In the genomic region with DNA sequence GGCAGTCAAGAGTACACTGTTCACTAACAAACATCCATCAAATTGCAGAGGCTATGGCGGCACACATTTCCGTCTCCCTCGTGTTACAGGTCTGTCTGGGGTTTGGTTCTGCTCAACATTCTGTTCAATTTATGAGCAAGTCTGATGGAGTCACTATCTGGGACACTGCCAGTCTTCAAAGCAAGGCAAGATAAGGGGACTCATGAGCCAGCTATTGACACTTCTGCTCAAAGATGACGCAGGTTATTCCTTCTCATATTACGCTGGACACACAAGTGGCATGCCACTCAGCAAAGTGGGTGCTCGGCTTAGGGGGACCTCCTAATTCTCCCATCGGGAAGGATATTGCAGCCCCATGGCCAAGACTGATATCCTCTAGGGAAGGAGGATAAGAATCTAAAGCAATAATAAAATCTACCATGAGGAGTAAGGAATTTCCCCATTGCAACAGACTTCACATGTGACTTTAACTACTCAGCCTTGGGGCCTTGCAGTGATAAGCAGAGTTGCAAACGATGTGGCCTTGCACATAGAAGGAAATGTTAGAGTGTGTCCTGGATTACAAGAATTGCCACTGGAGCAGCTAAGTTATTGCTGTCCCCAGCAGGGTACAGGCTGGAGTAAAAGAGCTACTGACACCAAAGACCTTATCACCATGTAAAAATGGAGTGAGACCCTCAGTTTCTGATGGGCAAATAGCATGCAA, we compare ENCODE assay signal across 13 cellular contexts.
DNase-seq lines count a peak whose midpoint lies in the region; ATAC-seq and TF ChIP-seq lines count a peak whose summit lies in the region.
"Had no signal": no experiment of that assay in that cellular context is flagged by ENCODE, and none has a peak within 500 bp of the region (broad histone marks: within the 10 kb centered on the region; RNA-seq: fewer than 3 reads in every experiment).

No MANE protein-coding gene starts in this region.

- H2AK5ac ChIP-seq in mesenchymal stem cell (ENCODE audit: low read length, severe bottlenecking), result no peak overlapping the region

- H3K9me3 Mint-ChIP-seq in stimulated activated naive CD8-positive, alpha-beta T cell treated with anti-CD3 and anti-CD28 coated beads, Interleukin-15, amount 100 ng/mL, for 72 hours, result no peaks in the 10 kb centered on the region
- no peaks in the 10 kb centered on the region for H3K9me3 Mint-ChIP-seq in activated T-cell treated with anti-CD3 and anti-CD28 coated beads, Interleukin-2, amount 50 U/mL, for 24 hours
- H3K9me3 Mint-ChIP-seq: activated T-cell treated with anti-CD3 and anti-CD28 coated beads, Interleukin-2, amount 50 U/mL, for 72 hours; nephron progenitor cell had no signal

- H3K18ac ChIP-seq in mesenchymal stem cell (ENCODE audit: low read depth in 1 of 2, low read length in 2 of 2), result peak overlapping the region; percentile 18 to 35

- H3K14ac ChIP-seq in mesenchymal stem cell (ENCODE audit: low read length in 2 of 2), result no peak overlapping the region

- H2BK120ac ChIP-seq in mesenchymal stem cell (ENCODE audit: low read depth, low read length), result no peak overlapping the region

- H3K4me3 Mint-ChIP-seq in stimulated activated naive CD8-positive, alpha-beta T cell treated with anti-CD3 and anti-CD28 coated beads, Interleukin-15, amount 100 ng/mL, for 72 hours, result no peak overlapping the region
- H3K4me3 Mint-ChIP-seq in activated T-cell treated with anti-CD3 and anti-CD28 coated beads, Interleukin-2, amount 50 U/mL, for 24 hours, result no peak overlapping the region
- H3K4me3 Mint-ChIP-seq: activated T-cell treated with anti-CD3 and anti-CD28 coated beads, Interleukin-2, amount 50 U/mL, for 72 hours; nephron progenitor cell had no signal

- no peak for TF ChIP-seq CTCF in choroid plexus epithelial cell (conservative IDR thresholded peaks at IDR 0.05; ENCODE audit: low read depth, low read length)
- no peak for TF ChIP-seq CTCF in esophagus squamous epithelium (IDR thresholded peaks at IDR 0.05)

- H3K4me2 ChIP-seq in mesenchymal stem cell (ENCODE audit: low read length, poor library complexity, severe bottlenecking), result no peak overlapping the region

- H4K91ac ChIP-seq in mesenchymal stem cell (ENCODE audit: low read length), result no peak overlapping the region

- H2BK12ac ChIP-seq in mesenchymal stem cell (ENCODE audit: low read length in 2 of 2), result no peak overlapping the region

- H2BK5ac ChIP-seq in mesenchymal stem cell (ENCODE audit: low read depth, low read length, poor library complexity, severe bottlenecking), result no peak overlapping the region

- H3K9me3 ChIP-seq in mesenchymal stem cell (ENCODE audit: control insufficient read depth, low read length) (no peaks in the 10 kb centered on the region), esophagus squamous epithelium (no peaks in the 10 kb centered on the region)

- no peaks in the 10 kb centered on the region for H3K4me1 ChIP-seq in mesenchymal stem cell (ENCODE audit: control insufficient read depth, insufficient read depth, low read depth, low read length)
- H3K4me1 ChIP-seq in esophagus squamous epithelium, result no peaks in the 10 kb centered on the region

- no peak overlapping the region for H2BK15ac ChIP-seq in mesenchymal stem cell (ENCODE audit: low read depth, poor library complexity, severe bottlenecking)

- no peaks in the 10 kb centered on the region for H3K27me3 ChIP-seq in mesenchymal stem cell (ENCODE audit: control insufficient read depth in 1 of 2, insufficient read depth in 1 of 2, low read length in 2 of 2)
- no peaks in the 10 kb centered on the region for H3K27me3 ChIP-seq in esophagus squamous epithelium

- H3K4me3 ChIP-seq in choroid plexus epithelial cell (ENCODE audit: low read depth, low read length), result no peak overlapping the region
- H3K4me3 ChIP-seq in mesenchymal stem cell (ENCODE audit: insufficient read depth in 1 of 2, low read depth in 1 of 2, low read length in 2 of 2), result no peak overlapping the region
- H3K4me3 ChIP-seq in esophagus squamous epithelium, result no peak overlapping the region

- no peak overlapping the region for H3K9ac ChIP-seq in mesenchymal stem cell (ENCODE audit: low read length)

- intact Hi-C loops in esophagus squamous epithelium (cut with DNase I), result no loop called here

- peaks cover 7% of the 10 kb centered on the region for H3K27me3 Mint-ChIP-seq in stimulated activated naive CD8-positive, alpha-beta T cell treated with anti-CD3 and anti-CD28 coated beads, Interleukin-15, amount 100 ng/mL, for 72 hours
- peaks cover 3% of the 10 kb centered on the region for H3K27me3 Mint-ChIP-seq in activated T-cell treated with anti-CD3 and anti-CD28 coated beads, Interleukin-2, amount 50 U/mL, for 24 hours

- no peaks in the 10 kb centered on the region for H3K79me1 ChIP-seq in mesenchymal stem cell (replicated peaks; ENCODE audit: low read length, poor library complexity, severe bottlenecking)

- H2AFZ ChIP-seq in mesenchymal stem cell (ENCODE audit: low read depth, low read length), result no peak overlapping the region

- peaks cover 7% of the 10 kb centered on the region for H3K4me1 Mint-ChIP-seq in stimulated activated naive CD8-positive, alpha-beta T cell treated with anti-CD3 and anti-CD28 coated beads, Interleukin-15, amount 100 ng/mL, for 72 hours
- H3K4me1 Mint-ChIP-seq in activated T-cell treated with anti-CD3 and anti-CD28 coated beads, Interleukin-2, amount 50 U/mL, for 24 hours (ENCODE audit: low read depth), result peaks cover 2% of the 10 kb centered on the region
- H3K4me1 Mint-ChIP-seq: nephron progenitor cell had no signal

- DNase-seq in stimulated activated naive CD8-positive, alpha-beta T cell treated with anti-CD3 and anti-CD28 coated beads, Interleukin-15, amount 100 ng/mL, for 72 hours, result no peak
- no peak for DNase-seq in stimulated activated naive CD8-positive, alpha-beta T cell treated with anti-CD3 and anti-CD28 coated beads, Interleukin-15, Interleukin-2, amounts not matched to agents 100 U/mL and 50 U/mL, for 24 hours
- DNase-seq in choroid plexus epithelial cell (ENCODE audit: low read depth) (peak; percentile 89), mesenchymal stem cell (peak; percentile 81), esophagus squamous epithelium (lab: John Stamatoyannopoulos, UW) (no peak), DMS114 treated with DMSO at 0.1 percent for 48 hours (lab: John Stamatoyannopoulos, UW; ENCODE audit: unreplicated experiment) (no peak)
- no peak for DNase-seq in activated T-cell treated with anti-CD3 and anti-CD28 coated beads, Interleukin-2, amount 50 U/mL, for 24 hours
- DNase-seq in activated effector memory CD4-positive, alpha-beta T cell treated with anti-CD3 and anti-CD28 coated beads, Interleukin-2, amount 50 U/mL, for 16 hours, result no peak
- DNase-seq: activated T-cell treated with anti-CD3 and anti-CD28 coated beads, Interleukin-2, amount 50 U/mL, for 72 hours; effector memory CD4-positive, alpha-beta T cell; left colon; NCI-H345; nephron progenitor cell had no signal

- H3K27ac ChIP-seq in mesenchymal stem cell (ENCODE audit: low read length, poor library complexity, severe bottlenecking), result no peak overlapping the region
- no peak overlapping the region for H3K27ac ChIP-seq in esophagus squamous epithelium

- no peak overlapping the region for H3K27ac Mint-ChIP-seq in stimulated activated naive CD8-positive, alpha-beta T cell treated with anti-CD3 and anti-CD28 coated beads, Interleukin-15, amount 100 ng/mL, for 72 hours
- H3K27ac Mint-ChIP-seq in activated T-cell treated with anti-CD3 and anti-CD28 coated beads, Interleukin-2, amount 50 U/mL, for 24 hours, result no peak overlapping the region
- H3K27ac Mint-ChIP-seq: activated T-cell treated with anti-CD3 and anti-CD28 coated beads, Interleukin-2, amount 50 U/mL, for 72 hours; nephron progenitor cell had no signal

- H3K36me3 Mint-ChIP-seq in activated T-cell treated with anti-CD3 and anti-CD28 coated beads, Interleukin-2, amount 50 U/mL, for 24 hours (ENCODE audit: low read depth), result no peaks in the 10 kb centered on the region

- ATAC-seq in stimulated activated naive CD8-positive, alpha-beta T cell treated with anti-CD3 and anti-CD28 coated beads, Interleukin-15, amount 100 ng/mL, for 72 hours, result peak; percentile 15
- ATAC-seq in stimulated activated naive CD8-positive, alpha-beta T cell treated with anti-CD3 and anti-CD28 coated beads, Interleukin-15, Interleukin-2, amounts not matched to agents 100 U/mL and 50 U/mL, for 24 hours, result no peak
- ATAC-seq: activated T-cell treated with anti-CD3 and anti-CD28 coated beads, Interleukin-2, amount 50 U/mL, for 72 hours; left colon had no signal

- WGBS in mesenchymal stem cell, result 85% methylated on average over 8 of the region's 8 CpGs
- 73 to 82% methylated on average over 7 to 8 of the region's 8 CpGs for WGBS in esophagus squamous epithelium, 2 donors

- no peaks in the 10 kb centered on the region for H3K36me3 ChIP-seq in mesenchymal stem cell (ENCODE audit: control insufficient read depth in 1 of 2, insufficient read depth in 2 of 2, low read depth in 1 of 2, low read length in 2 of 2)
- H3K36me3 ChIP-seq in esophagus squamous epithelium, result no peaks in the 10 kb centered on the region

- H3K23ac ChIP-seq in mesenchymal stem cell (ENCODE audit: low read length in 2 of 2), result no peak overlapping the region

- no peak for TF ChIP-seq POLR2A in esophagus squamous epithelium (IDR thresholded peaks at IDR 0.05)

- no peak overlapping the region for H3K4ac ChIP-seq in mesenchymal stem cell (ENCODE audit: low read depth in 1 of 2, low read length in 2 of 2)

- H4K8ac ChIP-seq in mesenchymal stem cell (ENCODE audit: low read length), result no peak overlapping the region

Comparison
In these comparisons a context has a peak if more than half of its experiments do, and no peak if none do; other contexts are left out.
1. DNase-seq: peak in choroid plexus epithelial cell (single experiment) and mesenchymal stem cell (single experiment); none in stimulated activated naive CD8-positive, alpha-beta T cell treated with anti-CD3 and anti-CD28 coated beads, Interleukin-15, amount 100 ng/mL, for 72 hours (0 of 2), stimulated activated naive CD8-positive, alpha-beta T cell treated with anti-CD3 and anti-CD28 coated beads, Interleukin-15, Interleukin-2, amounts not matched to agents 100 U/mL and 50 U/mL, for 24 hours (single experiment), activated T-cell treated with anti-CD3 and anti-CD28 coated beads, Interleukin-2, amount 50 U/mL, for 24 hours (single experiment), esophagus squamous epithelium (single experiment), activated effector memory CD4-positive, alpha-beta T cell treated with anti-CD3 and anti-CD28 coated beads, Interleukin-2, amount 50 U/mL, for 16 hours (single experiment) and DMS114 treated with DMSO at 0.1 percent for 48 hours (single experiment).